Comparison of ENCODE assay signal across 18 cellular contexts in genomic region chr17:77667478-77667877, GRCh38.
A peak's percentile ranks its signal among the peaks of the same experiment; 100 is the strongest.
DNase-seq lines count a peak whose midpoint lies in the region; ATAC-seq and TF ChIP-seq lines count a peak whose summit lies in the region.
"Had no signal": no experiment of that assay in that cellular context is flagged by ENCODE, and none has a peak within 500 bp of the region (broad histone marks: within the 10 kb centered on the region; RNA-seq: fewer than 3 reads in every experiment).

No MANE protein-coding gene starts in this region.

- H3K9me3 ChIP-seq in CD4-positive, CD25-positive, alpha-beta regulatory T cell (ENCODE audit: control insufficient read depth in 2 of 2, low read length in 2 of 2), result no peaks in the 10 kb centered on the region
- H3K9me3 ChIP-seq: colonic mucosa, gastroesophageal sphincter, HAP-1 had no signal

- ATAC-seq in CD4-positive, CD25-positive, alpha-beta regulatory T cell (ENCODE audit: low read depth in 2 of 2), result no peak
- peak in 1 of 2 donors; percentile 9 for ATAC-seq in naive thymus-derived CD8-positive, alpha-beta T cell
- no peak for ATAC-seq in HG02938 (IDR thresholded peaks at IDR 0.05; ENCODE audit: unreplicated experiment)
- ATAC-seq: gastroesophageal sphincter had no signal

- peak overlapping the region; percentile 85 to 96 (median 94) for H3K4me3 Mint-ChIP-seq in CD4-positive, CD25-positive, alpha-beta regulatory T cell
- peak overlapping the region; percentile 85 for H3K4me3 Mint-ChIP-seq in activated CD4-positive, alpha-beta memory T cell treated with anti-CD3 and anti-CD28 coated beads, Interleukin-2, amount 10 ng/mL, durations not matched to agents 7 days and 5 days
- H3K4me3 Mint-ChIP-seq in naive thymus-derived CD8-positive, alpha-beta T cell, result peak overlapping the region; percentile 88 to 98 (median 94)
- H3K4me3 Mint-ChIP-seq: neural progenitor cell had no signal

- H3K27ac Mint-ChIP-seq in CD4-positive, CD25-positive, alpha-beta regulatory T cell, result peak overlapping the region; percentile 96 to 98 (median 97)
- peak overlapping the region; percentile 97 for H3K27ac Mint-ChIP-seq in activated CD4-positive, alpha-beta memory T cell treated with anti-CD3 and anti-CD28 coated beads, Interleukin-2, amount 10 ng/mL, durations not matched to agents 7 days and 5 days
- peak overlapping the region; percentile 94 to 99 (median 98) for H3K27ac Mint-ChIP-seq in naive thymus-derived CD8-positive, alpha-beta T cell
- H3K27ac Mint-ChIP-seq: neural progenitor cell had no signal

- POLR2A ChIA-PET in activated CD4-positive, alpha-beta memory T cell treated with anti-CD3 and anti-CD28 coated beads, Interleukin-2, amount 10 ng/mL, durations not matched to agents 7 days and 5 days (lab: Charles Lee), result interaction anchor here (0.7 to 5.7 kb wide), 13 partner anchors 10 to 330 kb away, joined by 3 to 62 read pairs (median 5); partner anchors contain the start of gene TNRC6C
- POLR2A ChIA-PET in naive thymus-derived CD8-positive, alpha-beta T cell (lab: Charles Lee), result interaction anchor here (0.5 to 2.7 kb wide), 11 partner anchors 8 to 528 kb away, joined by 3 to 21 read pairs (median 6); partner anchors contain the start of gene TNRC6C

- TF ChIP-seq CTCF in GM12865 (IDR thresholded peaks at IDR 0.05; ENCODE audit: insufficient read depth, low read depth, low read length, missing control alignments), result no peak

- CTCF ChIA-PET in activated CD4-positive, alpha-beta memory T cell treated with anti-CD3 and anti-CD28 coated beads, Interleukin-2, amount 10 ng/mL, durations not matched to agents 7 days and 5 days (lab: Charles Lee), result interaction anchor here (0.8 to 2.8 kb wide), 3 partner anchors 22 to 353 kb away, joined by 3 to 15 read pairs (median 3); no protein-coding TSS in a partner anchor

- peaks cover 23% of the 10 kb centered on the region for H3K4me1 ChIP-seq in CD4-positive, CD25-positive, alpha-beta regulatory T cell (ENCODE audit: control insufficient read depth, insufficient read depth, low read length, poor library complexity, severe bottlenecking)
- H3K4me1 ChIP-seq: ascending aorta, colonic mucosa, HAP-1, neural progenitor cell, SJCRH30 had no signal

- DNase-seq in CD4-positive, CD25-positive, alpha-beta regulatory T cell, result no peak
- DNase-seq in GM12865 (ENCODE audit: low read depth), result no peak
- no peak for DNase-seq in activated CD4-positive, alpha-beta memory T cell treated with anti-CD3 and anti-CD28 coated beads, Interleukin-2, amount 10 ng/mL, durations not matched to agents 7 days and 5 days
- no peak for DNase-seq in naive thymus-derived CD8-positive, alpha-beta T cell
- DNase-seq in cerebellar cortex (ENCODE audit: low spot score), result no peak
- DNase-seq in pons (ENCODE audit: low spot score), result no peak
- DNase-seq: colonic mucosa, IMR-90, NCI-H226, retina had no signal

- H3K4me3 ChIP-seq in CD4-positive, CD25-positive, alpha-beta regulatory T cell (ENCODE audit: low read depth, low read length), result peak overlapping the region; percentile 87
- H3K4me3 ChIP-seq in GM12865 (ENCODE audit: low read depth, low read length), result peak overlapping the region; percentile 25
- H3K4me3 ChIP-seq: ascending aorta, colonic mucosa, gastroesophageal sphincter, HAP-1, lung, neural progenitor cell, SJCRH30 had no signal

- H3K27ac ChIP-seq in CD4-positive, CD25-positive, alpha-beta regulatory T cell (ENCODE audit: insufficient read depth, low read length, poor library complexity, severe bottlenecking), result peak overlapping the region; percentile 83
- H3K27ac ChIP-seq: ascending aorta, colonic mucosa, epithelial cell of prostate, gastroesophageal sphincter, neural progenitor cell, SJCRH30 had no signal

- H3K36me3 ChIP-seq in CD4-positive, CD25-positive, alpha-beta regulatory T cell (ENCODE audit: control insufficient read depth, insufficient read depth, low read length), result no peaks in the 10 kb centered on the region
- H3K36me3 ChIP-seq: ascending aorta, colonic mucosa, gastroesophageal sphincter, HAP-1, neural progenitor cell, SJCRH30 had no signal

- H3K27me3 Mint-ChIP-seq in CD4-positive, CD25-positive, alpha-beta regulatory T cell, result no peaks in the 10 kb centered on the region
- no peaks in the 10 kb centered on the region for H3K27me3 Mint-ChIP-seq in activated CD4-positive, alpha-beta memory T cell treated with anti-CD3 and anti-CD28 coated beads, Interleukin-2, amount 10 ng/mL, durations not matched to agents 7 days and 5 days
- H3K27me3 Mint-ChIP-seq in naive thymus-derived CD8-positive, alpha-beta T cell, result no peaks in the 10 kb centered on the region

- peaks cover 27% of the 10 kb centered on the region for H3K36me3 Mint-ChIP-seq in CD4-positive, CD25-positive, alpha-beta regulatory T cell
- peaks cover 36% of the 10 kb centered on the region for H3K36me3 Mint-ChIP-seq in activated CD4-positive, alpha-beta memory T cell treated with anti-CD3 and anti-CD28 coated beads, Interleukin-2, amount 10 ng/mL, durations not matched to agents 7 days and 5 days (ENCODE audit: low read depth)
- peaks cover 7 to 31% (median 8%) of the 10 kb centered on the region in 3 donors for H3K36me3 Mint-ChIP-seq in naive thymus-derived CD8-positive, alpha-beta T cell
- H3K36me3 Mint-ChIP-seq: neural progenitor cell had no signal

- peaks cover 0 to 9% (median 3%) of the 10 kb centered on the region in 7 donors for H3K9me3 Mint-ChIP-seq in CD4-positive, CD25-positive, alpha-beta regulatory T cell
- H3K9me3 Mint-ChIP-seq in activated CD4-positive, alpha-beta memory T cell treated with anti-CD3 and anti-CD28 coated beads, Interleukin-2, amount 10 ng/mL, durations not matched to agents 7 days and 5 days, result peaks cover 20% of the 10 kb centered on the region
- H3K9me3 Mint-ChIP-seq in naive thymus-derived CD8-positive, alpha-beta T cell, result peaks cover 0 to 15% (median 9%) of the 10 kb centered on the region in 9 donors

- peaks cover 25 to 67% (median 43%) of the 10 kb centered on the region in 4 donors for H3K4me1 Mint-ChIP-seq in CD4-positive, CD25-positive, alpha-beta regulatory T cell
- peaks cover 46% of the 10 kb centered on the region for H3K4me1 Mint-ChIP-seq in activated CD4-positive, alpha-beta memory T cell treated with anti-CD3 and anti-CD28 coated beads, Interleukin-2, amount 10 ng/mL, durations not matched to agents 7 days and 5 days
- peaks cover 32 to 72% (median 55%) of the 10 kb centered on the region in 4 donors for H3K4me1 Mint-ChIP-seq in naive thymus-derived CD8-positive, alpha-beta T cell
- H3K4me1 Mint-ChIP-seq: neural progenitor cell had no signal

- H3K27me3 ChIP-seq in CD4-positive, CD25-positive, alpha-beta regulatory T cell (ENCODE audit: control insufficient read depth, insufficient read depth, low read length), result no peaks in the 10 kb centered on the region
- H3K27me3 ChIP-seq: ascending aorta, colonic mucosa, gastroesophageal sphincter, neural progenitor cell, SJCRH30 had no signal
